ENCODE assay signal across 27 cellular contexts in genomic region chr15:26048669-26049068, GRCh38.
"Had no signal": no experiment of that assay in that cellular context is flagged by ENCODE, and none has a peak within 500 bp of the region (broad histone marks: within the 10 kb centered on the region; RNA-seq: fewer than 3 reads in every experiment).

No MANE protein-coding gene starts in this region.

- H3K27me3 ChIP-seq: colonic mucosa, dorsolateral prefrontal cortex, esophagus squamous epithelium, foreskin keratinocyte, gastrocnemius medialis had no signal

- FAIRE-seq: colon, endometrium, endothelial cell of umbilical vein, frontal cortex had no signal

- H3K4me1 Mint-ChIP-seq: endodermal cell had no signal

- H3K9me3 Mint-ChIP-seq: effector memory CD8-positive, alpha-beta T cell had no signal

- H3K36me3 ChIP-seq: colonic mucosa, esophagus squamous epithelium, gastrocnemius medialis, gastroesophageal sphincter, heart left ventricle, heart right ventricle had no signal

- DNase-seq: colonic mucosa; cortex of kidney; dermis blood vessel endothelial cell; dorsolateral prefrontal cortex; effector CD4-positive, alpha-beta T cell; effector CD8-positive, alpha-beta T cell; effector memory CD4-positive, alpha-beta T cell; effector memory CD8-positive, alpha-beta T cell; endodermal cell; erythroblast; esophagus squamous epithelium; foreskin fibroblast; foreskin keratinocyte; foreskin melanocyte; gastrocnemius medialis; glutamatergic neuron; head of caudate nucleus; heart left ventricle; heart right ventricle had no signal

- H3K27ac Mint-ChIP-seq: dendritic cell treated with granulocyte-macrophage colony-stimulating factor and Interleukin-4, amounts not matched to agents 40 ng/mL and 50 ng/mL, for 4 days; effector memory CD8-positive, alpha-beta T cell; endodermal cell had no signal

- H3K4me1 ChIP-seq: colonic mucosa, esophagus squamous epithelium, foreskin keratinocyte, gastrocnemius medialis, gastroesophageal sphincter, heart left ventricle, heart right ventricle had no signal

- H3K4me3 Mint-ChIP-seq: dendritic cell treated with granulocyte-macrophage colony-stimulating factor and Interleukin-4, amounts not matched to agents 40 ng/mL and 50 ng/mL, for 4 days; effector memory CD8-positive, alpha-beta T cell; endodermal cell had no signal

- H3K4me3 ChIP-seq: colonic mucosa, coronary artery, dorsolateral prefrontal cortex, esophagus squamous epithelium, gastrocnemius medialis, gastroesophageal sphincter, heart left ventricle, heart right ventricle had no signal

- H3K9me3 ChIP-seq: colonic mucosa, esophagus squamous epithelium, gastrocnemius medialis, gastroesophageal sphincter, heart left ventricle, heart right ventricle had no signal

- H3K27me3 Mint-ChIP-seq: dendritic cell treated with granulocyte-macrophage colony-stimulating factor and Interleukin-4, amounts not matched to agents 40 ng/mL and 50 ng/mL, for 4 days had no signal

- H3K27ac ChIP-seq: colonic mucosa, coronary artery, dorsolateral prefrontal cortex, epithelial cell of prostate, esophagus squamous epithelium, foreskin keratinocyte, gastrocnemius medialis, gastroesophageal sphincter, heart left ventricle, heart right ventricle had no signal
